12 cellular contexts compared by ENCODE assay signal in the genomic region with DNA sequence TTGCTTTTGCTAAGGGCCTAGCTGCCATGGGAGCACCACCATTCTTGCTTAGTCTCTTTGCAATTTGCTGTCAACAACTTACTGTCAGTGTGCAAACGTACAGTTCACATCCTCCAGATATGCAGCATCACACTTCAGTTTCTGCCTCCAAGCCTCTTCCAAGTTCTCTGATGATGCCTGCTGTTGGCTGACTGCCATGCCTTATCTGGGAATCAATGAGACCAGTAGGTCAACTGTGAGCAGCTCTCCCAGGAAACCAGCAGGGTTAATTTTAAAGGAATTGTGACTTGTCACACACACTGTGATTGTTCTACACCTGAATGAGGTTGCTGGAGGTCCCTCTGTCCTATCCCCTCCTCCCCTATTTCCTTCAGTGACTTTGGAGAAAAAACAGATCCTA. TPM values are rescaled to one million over a fixed set of nuclear protein-coding genes. Genes with fewer than 3 reads are reported as not detected.
A peak's percentile ranks its signal among the peaks of the same experiment; 100 is the strongest.
DNase-seq lines count a peak whose midpoint lies in the region; ATAC-seq and TF ChIP-seq lines count a peak whose summit lies in the region.
"Had no signal": no experiment of that assay in that cellular context is flagged by ENCODE, and none has a peak within 500 bp of the region (broad histone marks: within the 10 kb centered on the region; RNA-seq: fewer than 3 reads in every experiment).

No MANE protein-coding gene starts in this region.

- H3K27ac Mint-ChIP-seq in osteocyte (ENCODE audit: unreplicated experiment): peak overlapping the region; percentile 67
- no peak overlapping the region for H3K27ac Mint-ChIP-seq in activated CD8-positive, alpha-beta T cell treated with anti-CD3 and anti-CD28 coated beads, Interleukin-2, amount 10 ng/mL, durations not matched to agents 7 days and 5 days
- no peak overlapping the region for H3K27ac Mint-ChIP-seq in natural killer cell treated with Interleukin-12 subunit alpha and Interleukin-12 subunit beta and Interleukin-15 and Interleukin-18, amount 100 ng/mL, for 72 hours

- no peaks in the 10 kb centered on the region for H3K9me3 Mint-ChIP-seq in osteocyte (ENCODE audit: unreplicated experiment)
- no peaks in the 10 kb centered on the region for H3K9me3 Mint-ChIP-seq in activated CD8-positive, alpha-beta T cell treated with anti-CD3 and anti-CD28 coated beads, Interleukin-2, amount 10 ng/mL, durations not matched to agents 7 days and 5 days (ENCODE audit: insufficient read depth)
- no peaks in the 10 kb centered on the region for H3K9me3 Mint-ChIP-seq in natural killer cell treated with Interleukin-12 subunit alpha and Interleukin-12 subunit beta and Interleukin-15 and Interleukin-18, amount 100 ng/mL, for 72 hours

- no peak for ATAC-seq in activated CD8-positive, alpha-beta T cell treated with anti-CD3 and anti-CD28 coated beads, Interleukin-2, amount 10 ng/mL, durations not matched to agents 7 days and 5 days
- no peak for ATAC-seq in natural killer cell treated with Interleukin-12 subunit alpha and Interleukin-12 subunit beta and Interleukin-15 and Interleukin-18, amount 100 ng/mL, for 72 hours
- ATAC-seq in HG03025 (IDR thresholded peaks at IDR 0.05; ENCODE audit: low FRiP score, unreplicated experiment): no peak

- POLR2A ChIA-PET in activated CD8-positive, alpha-beta T cell treated with anti-CD3 and anti-CD28 coated beads, Interleukin-2, amount 10 ng/mL, durations not matched to agents 7 days and 5 days (lab: Charles Lee): no interaction called here

- CTCF ChIA-PET in activated CD8-positive, alpha-beta T cell treated with anti-CD3 and anti-CD28 coated beads, Interleukin-2, amount 10 ng/mL, durations not matched to agents 7 days and 5 days (lab: Charles Lee): interaction anchor here (0.6 to 1.3 kb wide), 2 partner anchors 25 to 135 kb away, joined by 3 to 4 read pairs; no protein-coding TSS in a partner anchor

- H3K4me3 Mint-ChIP-seq in osteocyte (ENCODE audit: unreplicated experiment): no peak overlapping the region
- H3K4me3 Mint-ChIP-seq in activated CD8-positive, alpha-beta T cell treated with anti-CD3 and anti-CD28 coated beads, Interleukin-2, amount 10 ng/mL, durations not matched to agents 7 days and 5 days: no peak overlapping the region
- no peak overlapping the region for H3K4me3 Mint-ChIP-seq in natural killer cell treated with Interleukin-12 subunit alpha and Interleukin-12 subunit beta and Interleukin-15 and Interleukin-18, amount 100 ng/mL, for 72 hours

- no peak overlapping the region for H3K4me3 ChIP-seq in choroid plexus epithelial cell (ENCODE audit: low read depth, low read length)
- H3K4me3 ChIP-seq: right atrium auricular region, tibial nerve had no signal

- peaks cover 45% of the 10 kb centered on the region for H3K4me1 Mint-ChIP-seq in osteocyte (ENCODE audit: unreplicated experiment)
- peaks cover 37% of the 10 kb centered on the region for H3K4me1 Mint-ChIP-seq in activated CD8-positive, alpha-beta T cell treated with anti-CD3 and anti-CD28 coated beads, Interleukin-2, amount 10 ng/mL, durations not matched to agents 7 days and 5 days (ENCODE audit: low read depth)
- H3K4me1 Mint-ChIP-seq in natural killer cell treated with Interleukin-12 subunit alpha and Interleukin-12 subunit beta and Interleukin-15 and Interleukin-18, amount 100 ng/mL, for 72 hours (ENCODE audit: low read depth in 2 of 2): peaks cover 24 to 31% of the 10 kb centered on the region in 2 donors

- DNase-seq in DMS53 (lab: John Stamatoyannopoulos, UW) (peak; percentile 14), DMS53 treated with DMSO at 0.1 percent for 48 hours (lab: John Stamatoyannopoulos, UW; ENCODE audit: unreplicated experiment) (no peak), NCI-H69 (lab: John Stamatoyannopoulos, UW) (peak; percentile 22), choroid plexus epithelial cell (ENCODE audit: low read depth) (peak; percentile 48), osteocyte (ENCODE audit: extremely low spot score, unreplicated experiment) (no peak)
- no peak for DNase-seq in activated CD8-positive, alpha-beta T cell treated with anti-CD3 and anti-CD28 coated beads, Interleukin-2, amount 10 ng/mL, durations not matched to agents 7 days and 5 days
- DNase-seq in natural killer cell treated with Interleukin-12 subunit alpha and Interleukin-12 subunit beta and Interleukin-15 and Interleukin-18, amount 100 ng/mL, for 72 hours (ENCODE audit: low spot score): no peak
- DNase-seq: glutamatergic neuron, MM.1S had no signal

- TF ChIP-seq CTCF in choroid plexus epithelial cell (conservative IDR thresholded peaks at IDR 0.05; ENCODE audit: low read depth, low read length) (no peak), osteocyte (IDR thresholded peaks at IDR 0.05) (no peak)

- H3K36me3 Mint-ChIP-seq in osteocyte (ENCODE audit: unreplicated experiment): peaks cover 4% of the 10 kb centered on the region
- H3K36me3 Mint-ChIP-seq in activated CD8-positive, alpha-beta T cell treated with anti-CD3 and anti-CD28 coated beads, Interleukin-2, amount 10 ng/mL, durations not matched to agents 7 days and 5 days (ENCODE audit: low read depth): peaks cover 6% of the 10 kb centered on the region
- H3K36me3 Mint-ChIP-seq in natural killer cell treated with Interleukin-12 subunit alpha and Interleukin-12 subunit beta and Interleukin-15 and Interleukin-18, amount 100 ng/mL, for 72 hours: no peaks in the 10 kb centered on the region

- no peaks in the 10 kb centered on the region for H3K27me3 Mint-ChIP-seq in osteocyte (ENCODE audit: unreplicated experiment)
- H3K27me3 Mint-ChIP-seq in activated CD8-positive, alpha-beta T cell treated with anti-CD3 and anti-CD28 coated beads, Interleukin-2, amount 10 ng/mL, durations not matched to agents 7 days and 5 days (ENCODE audit: low read depth): no peaks in the 10 kb centered on the region
- H3K27me3 Mint-ChIP-seq in natural killer cell treated with Interleukin-12 subunit alpha and Interleukin-12 subunit beta and Interleukin-15 and Interleukin-18, amount 100 ng/mL, for 72 hours: no peaks in the 10 kb centered on the region

RNA-seq across cellular contexts. Expression of a gene that starts 56.0 kb away (rescaled TPM):
- total RNA-seq in osteocyte: 135 TPM in 2 replicates
- 10 to 100 TPM; 77.8 to 79.1 TPM for total RNA-seq in activated CD8-positive, alpha-beta T cell treated with anti-CD3 and anti-CD28 coated beads, Interleukin-2, amount 10 ng/mL, durations not matched to agents 7 days and 5 days
- 100 to 1,000 TPM in 1 of 2 donors, 10 to 100 TPM in 1; 88.4 to 107 TPM for total RNA-seq in natural killer cell treated with Interleukin-12 subunit alpha and Interleukin-12 subunit beta and Interleukin-15 and Interleukin-18, amount 100 ng/mL, for 72 hours

Comparison
In these comparisons a context has a peak if more than half of its experiments do, and no peak if none do; other contexts are left out.
1. DNase-seq: peak in DMS53 (single experiment), NCI-H69 (single experiment) and choroid plexus epithelial cell (single experiment); none in DMS53 treated with DMSO at 0.1 percent for 48 hours (single experiment), osteocyte (single experiment), activated CD8-positive, alpha-beta T cell treated with anti-CD3 and anti-CD28 coated beads, Interleukin-2, amount 10 ng/mL, durations not matched to agents 7 days and 5 days (single experiment) and natural killer cell treated with Interleukin-12 subunit alpha and Interleukin-12 subunit beta and Interleukin-15 and Interleukin-18, amount 100 ng/mL, for 72 hours (single experiment).